ENCODE assay signal across 1 cellular context in genomic region chr17:5019475-5019956, GRCh38.
TF ChIP-seq lines count a peak whose summit lies in the region.

No MANE protein-coding gene starts in this region.

TF ChIP-seq in liver, 16 proteins besides CTCF, POLR2A, EP300 and RAD21 (continued from another document):
- TF ChIP-seq ATF3 (IDR thresholded peaks at IDR 0.05) = no peak
- TF ChIP-seq ZBTB33 (IDR thresholded peaks at IDR 0.05) = no peak
- no peak for TF ChIP-seq TAF1 (conservative IDR thresholded peaks at IDR 0.05)
- TF ChIP-seq NR2F2 (IDR thresholded peaks at IDR 0.05) = no peak
- TF ChIP-seq FOXA2 (IDR thresholded peaks at IDR 0.05) = no peak
- no peak for TF ChIP-seq RXRA (IDR thresholded peaks at IDR 0.05)
- TF ChIP-seq JUND (IDR thresholded peaks at IDR 0.05) = no peak
- TF ChIP-seq HNF4A (conservative IDR thresholded peaks at IDR 0.05) = no peak
- no peak for TF ChIP-seq HNF4G (IDR thresholded peaks at IDR 0.05)
- no peak for TF ChIP-seq FOXA1 (IDR thresholded peaks at IDR 0.05)
- no peak for TF ChIP-seq EGR1 (IDR thresholded peaks at IDR 0.05; ENCODE audit: low read depth in 2 of 2)
- no peak for TF ChIP-seq MAX (IDR thresholded peaks at IDR 0.05)
- no peak for TF ChIP-seq YY1 (IDR thresholded peaks at IDR 0.05)
TF ChIP-seq in liver: peak in this region for 0.
